ENCODE assay signal across 7 cellular contexts in the genomic region with DNA sequence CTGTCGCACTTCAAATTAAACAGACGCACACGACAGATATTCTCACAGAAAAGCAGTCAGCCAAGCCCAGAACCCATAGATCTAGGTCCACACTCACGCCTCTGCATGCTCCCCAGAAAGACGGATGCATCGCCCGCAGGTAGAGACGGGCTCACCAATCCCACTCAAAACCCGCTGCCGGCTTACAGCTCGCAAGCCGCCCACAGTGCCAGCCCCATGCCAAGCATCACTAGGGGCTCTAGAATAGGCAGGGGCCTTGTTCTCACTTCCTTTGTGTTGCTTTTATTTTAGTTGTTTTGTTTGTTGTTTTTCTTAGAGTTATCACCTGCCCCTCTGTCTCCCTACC. TPM values are rescaled to one million over a fixed set of nuclear protein-coding genes. Genes with fewer than 3 reads are reported as not detected.
DNase-seq lines count a peak whose midpoint lies in the region; ATAC-seq and TF ChIP-seq lines count a peak whose summit lies in the region.

No MANE protein-coding gene starts in this region.

- ATAC-seq in left lobe of liver = no peak
- ATAC-seq in GM21786 (IDR thresholded peaks at IDR 0.05; ENCODE audit: unreplicated experiment) = no peak

- H3K27me3 Mint-ChIP-seq in immature natural killer cell (ENCODE audit: low read depth in 3 of 3) = peaks cover 0 to 6% (median 2%) of the 10 kb centered on the region in 3 donors

- no peaks in the 10 kb centered on the region for H3K27me3 ChIP-seq in ascending aorta
- H3K27me3 ChIP-seq in stomach smooth muscle (ENCODE audit: control insufficient read depth in 1 of 2, insufficient read depth in 2 of 2, low read length in 2 of 2) = no peaks in the 10 kb centered on the region

- peak overlapping the region; percentile 60 to 67 for H3K9ac ChIP-seq in stomach smooth muscle (ENCODE audit: low read length in 2 of 2)

- H3K4me3 ChIP-seq in LNCaP clone FGC (ENCODE audit: low read depth, low read length) (peak overlapping the region; percentile 59), ascending aorta (peak overlapping the region; percentile 52 to 94), stomach smooth muscle (ENCODE audit: low read length in 2 of 2) (peak overlapping the region; percentile 82 to 88)

- peak overlapping the region in 4 of 5 donors; percentile 67 to 82 (median 77) for H3K4me3 Mint-ChIP-seq in immature natural killer cell

- no peaks in the 10 kb centered on the region for H3K9me3 ChIP-seq in ascending aorta
- H3K9me3 ChIP-seq in stomach smooth muscle (ENCODE audit: control insufficient read depth in 2 of 2, low read length in 2 of 2) = no peaks in the 10 kb centered on the region

- H3K4me1 ChIP-seq in ascending aorta (peaks cover 0 to 6% of the 10 kb centered on the region in 2 donors), stomach smooth muscle (ENCODE audit: control insufficient read depth, insufficient read depth, low read length) (peaks cover 12% of the 10 kb centered on the region)

- intact Hi-C loops in ascending aorta (cut with DNase I) = loop anchor here (2.0 kb wide), 1 partner anchor 57 kb away; no protein-coding TSS in a partner anchor

- H3K9me3 Mint-ChIP-seq in immature natural killer cell = no peaks in the 10 kb centered on the region

- H3K27ac ChIP-seq in ascending aorta = peak overlapping the region; percentile 82
- H3K27ac ChIP-seq in stomach smooth muscle (ENCODE audit: low read length) = peak overlapping the region; percentile 64

- DNase-seq in LNCaP clone FGC (ENCODE audit: low read depth) = no peak
- DNase-seq in ascending aorta (ENCODE audit: low spot score in 2 of 2) = no peak
- DNase-seq in immature natural killer cell = no peak
- DNase-seq in left lobe of liver (ENCODE audit: low spot score) = no peak
- no peak for DNase-seq in DMS114 treated with DMSO at 0.1 percent for 48 hours (lab: John Stamatoyannopoulos, UW; ENCODE audit: unreplicated experiment)

- H3K36me3 Mint-ChIP-seq in immature natural killer cell = no peaks in the 10 kb centered on the region

- H3K36me3 ChIP-seq in ascending aorta (no peaks in the 10 kb centered on the region), stomach smooth muscle (ENCODE audit: control insufficient read depth in 2 of 2, insufficient read depth in 2 of 2, low read length in 2 of 2) (no peaks in the 10 kb centered on the region)

- peak overlapping the region in 1 of 6 donors; percentile 64 for H3K27ac Mint-ChIP-seq in immature natural killer cell

- TF ChIP-seq CTCF in LNCaP clone FGC (IDR thresholded peaks at IDR 0.05; ENCODE audit: control insufficient read depth, extremely low read depth, insufficient read depth) = no peak
- TF ChIP-seq CTCF in ascending aorta (IDR thresholded peaks at IDR 0.05) = no peak

- peaks cover 14 to 18% of the 10 kb centered on the region in 2 donors for H3K4me1 Mint-ChIP-seq in immature natural killer cell

RNA-seq across cellular contexts. Expression of gene BMERB1, which starts 0.3 kb away (rescaled TPM):
- total RNA-seq in ascending aorta (45.4 TPM), left lobe of liver (12.2 TPM)
- 1 to 10 TPM; 1.9 to 4.4 (median 3.0) TPM for polyA plus RNA-seq in immature natural killer cell

RNA-seq across cellular contexts. Expression of gene MPV17L, which starts 38.5 kb away (rescaled TPM):
- total RNA-seq in ascending aorta = 0.75 TPM
- under 1 TPM in 1 of 3 donors, not detected in 2; 0.17 TPM for polyA plus RNA-seq in immature natural killer cell
- 14.6 TPM for total RNA-seq in left lobe of liver

RNA-seq across cellular contexts. Expression of gene NPIPA5, which starts 56.0 kb away (rescaled TPM):
- not detected for total RNA-seq in ascending aorta
- polyA plus RNA-seq in immature natural killer cell = 1 to 10 TPM in 1 of 3 donors, not detected in 2; 1.1 TPM
- total RNA-seq in left lobe of liver = 0.50 TPM
